27 cellular contexts compared by ENCODE assay signal in the genomic region with DNA sequence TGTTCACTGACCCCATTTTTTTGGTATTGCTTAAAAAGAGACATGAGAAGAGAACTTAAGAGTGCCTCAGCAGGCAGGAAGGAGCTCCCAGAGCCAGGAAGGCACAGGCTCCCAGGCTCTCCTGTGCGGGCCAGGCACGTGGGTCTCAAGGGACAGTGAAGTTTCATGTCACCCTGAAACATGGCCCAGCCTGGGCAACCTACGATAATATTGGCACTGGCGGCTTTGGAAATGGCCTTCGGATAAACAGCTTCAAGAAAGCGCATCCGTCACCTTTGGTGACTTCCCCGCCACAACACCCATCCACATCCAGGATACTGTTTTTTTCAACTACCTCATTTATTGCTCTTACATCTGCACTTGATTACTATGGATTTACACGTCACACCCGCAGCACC. TPM values are rescaled to one million over a fixed set of nuclear protein-coding genes. Genes with fewer than 3 reads are reported as not detected.
DNase-seq lines count a peak whose midpoint lies in the region; ATAC-seq and TF ChIP-seq lines count a peak whose summit lies in the region.
"Had no signal": no experiment of that assay in that cellular context is flagged by ENCODE, and none has a peak within 500 bp of the region (broad histone marks: within the 10 kb centered on the region; RNA-seq: fewer than 3 reads in every experiment).

No MANE protein-coding gene starts in this region.

- no peak for TF ChIP-seq CTCF in ascending aorta (IDR thresholded peaks at IDR 0.05)
- TF ChIP-seq CTCF in neural cell (IDR thresholded peaks at IDR 0.05; ENCODE audit: poor library complexity, severe bottlenecking) = no peak
- TF ChIP-seq CTCF in CD8-positive, alpha-beta T cell (IDR thresholded peaks at IDR 0.05) = no peak
- no peak for TF ChIP-seq CTCF in psoas muscle (IDR thresholded peaks at IDR 0.05)

- peaks cover 0 to 3% (median 0%) of the 10 kb centered on the region in 4 donors for H3K4me1 Mint-ChIP-seq in CD4-positive, alpha-beta memory T cell
- no peaks in the 10 kb centered on the region for H3K4me1 Mint-ChIP-seq in CD8-positive, alpha-beta T cell (ENCODE audit: low read depth)
- H3K4me1 Mint-ChIP-seq: activated CD4-positive, alpha-beta T cell treated with anti-CD3 and anti-CD28 coated beads, Interleukin-2, amount 10 ng/mL, durations not matched to agents 24 days and 14 days had no signal

- no peaks in the 10 kb centered on the region for H3K27me3 ChIP-seq in H7 (ENCODE audit: control insufficient read depth, insufficient read depth, low read length)
- H3K27me3 ChIP-seq in ascending aorta = no peaks in the 10 kb centered on the region
- H3K27me3 ChIP-seq in neural cell (ENCODE audit: insufficient read depth, low read depth, low read length) = no peaks in the 10 kb centered on the region
- no peaks in the 10 kb centered on the region for H3K27me3 ChIP-seq in subcutaneous abdominal adipose tissue (ENCODE audit: control insufficient read depth in 5 of 5, insufficient read depth in 4 of 5, low read length in 5 of 5)
- H3K27me3 ChIP-seq in CD4-positive, alpha-beta memory T cell (ENCODE audit: insufficient read depth, low read length) = no peaks in the 10 kb centered on the region
- no peaks in the 10 kb centered on the region for H3K27me3 ChIP-seq in CD8-positive, alpha-beta T cell (ENCODE audit: insufficient read depth, low read length)
- peaks cover 0 to 17% (median 5%) of the 10 kb centered on the region in 3 donors for H3K27me3 ChIP-seq in psoas muscle (ENCODE audit: insufficient read depth in 3 of 3, low read length in 2 of 3)
- H3K27me3 ChIP-seq: cardiac muscle cell, colonic mucosa, left lung, testis had no signal

- H3K9ac ChIP-seq in neural cell (ENCODE audit: low read length) (no peak overlapping the region), subcutaneous abdominal adipose tissue (ENCODE audit: low read length in 5 of 5) (peak overlapping the region in 3 of 5 donors; percentile 10 to 60 (median 41))

- DNase-seq in H7 = peak; percentile 27
- peak in 1 of 2 donors; percentile 62 for DNase-seq in ascending aorta (ENCODE audit: low spot score in 2 of 2)
- no peak for DNase-seq in CD4-positive, alpha-beta memory T cell
- DNase-seq in CD8-positive, alpha-beta T cell = no peak
- no peak for DNase-seq in psoas muscle
- DNase-seq: activated CD4-positive, alpha-beta T cell treated with anti-CD3 and anti-CD28 coated beads, Interleukin-2, amount 10 ng/mL, durations not matched to agents 24 days and 14 days; activated CD8-positive, alpha-beta memory T cell treated with anti-CD3 and anti-CD28 coated beads for 24 hours; activated T-cell treated with anti-CD3 and anti-CD28 coated beads for 4 hours; Calu3; colonic mucosa; DMS79; effector memory CD4-positive, alpha-beta T cell; IMR-90; left lung; MV-4-11; NCI-H146; NCI-H2107; small intestine; stimulated activated naive CD4-positive, alpha-beta T cell treated with Interleukin-2 at 50 U/mL for 16 hours; T1000; testis; WERI-Rb-1 had no signal

- H3K4me2 ChIP-seq in neural cell (ENCODE audit: low read length) = no peak overlapping the region

- H3K27ac Mint-ChIP-seq in CD4-positive, alpha-beta memory T cell = no peak overlapping the region
- no peak overlapping the region for H3K27ac Mint-ChIP-seq in CD8-positive, alpha-beta T cell
- H3K27ac Mint-ChIP-seq: activated CD4-positive, alpha-beta T cell treated with anti-CD3 and anti-CD28 coated beads, Interleukin-2, amount 10 ng/mL, durations not matched to agents 24 days and 14 days; activated naive CD4-positive, alpha-beta T cell treated with anti-CD3 and anti-CD28 coated beads, Interleukin-2, amount 50 U/mL, for 72 hours had no signal

- no peaks in the 10 kb centered on the region for H3K36me3 Mint-ChIP-seq in CD4-positive, alpha-beta memory T cell
- H3K36me3 Mint-ChIP-seq in CD8-positive, alpha-beta T cell = no peaks in the 10 kb centered on the region
- H3K36me3 Mint-ChIP-seq: activated naive CD4-positive, alpha-beta T cell treated with anti-CD3 and anti-CD28 coated beads, Interleukin-2, amount 50 U/mL, for 72 hours had no signal

- intact Hi-C loops in ascending aorta (cut with DNase I) (no loop called here), psoas muscle (cut with DNase I) (no loop called here)
- intact Hi-C loops in CD4-positive, alpha-beta memory T cell (cut with micrococcal nuclease) = no loop called here
- intact Hi-C loops in CD8-positive, alpha-beta T cell (cut with DNase I, micrococcal nuclease) = no loop called here

- peaks cover 0 to 8% (median 0%) of the 10 kb centered on the region in 8 donors for H3K9me3 Mint-ChIP-seq in CD4-positive, alpha-beta memory T cell
- no peaks in the 10 kb centered on the region for H3K9me3 Mint-ChIP-seq in CD8-positive, alpha-beta T cell
- H3K9me3 Mint-ChIP-seq: activated CD4-positive, alpha-beta T cell treated with anti-CD3 and anti-CD28 coated beads, Interleukin-2, amount 10 ng/mL, durations not matched to agents 24 days and 14 days had no signal

- no peak overlapping the region for H2AFZ ChIP-seq in neural cell (ENCODE audit: low read depth, low read length)

- ATAC-seq in CD8-positive, alpha-beta T cell = no peak
- ATAC-seq in psoas muscle = no peak
- ATAC-seq: activated naive CD4-positive, alpha-beta T cell treated with anti-CD3 and anti-CD28 coated beads, Interleukin-2, amount 50 U/mL, for 72 hours; left lung had no signal

- no peaks in the 10 kb centered on the region for H3K9me3 ChIP-seq in ascending aorta
- H3K9me3 ChIP-seq in neural cell (ENCODE audit: low read length) = no peaks in the 10 kb centered on the region
- no peaks in the 10 kb centered on the region for H3K9me3 ChIP-seq in subcutaneous abdominal adipose tissue (ENCODE audit: control insufficient read depth in 5 of 5, low read length in 5 of 5)
- no peaks in the 10 kb centered on the region for H3K9me3 ChIP-seq in CD4-positive, alpha-beta memory T cell (ENCODE audit: control insufficient read depth in 1 of 2, low read length in 2 of 2)
- H3K9me3 ChIP-seq in CD8-positive, alpha-beta T cell (ENCODE audit: low read length) = no peaks in the 10 kb centered on the region
- no peaks in the 10 kb centered on the region for H3K9me3 ChIP-seq in psoas muscle
- H3K9me3 ChIP-seq: colonic mucosa, left lung, testis had no signal

- no peaks in the 10 kb centered on the region for H3K9me2 ChIP-seq in neural cell (ENCODE audit: insufficient read depth, low read length)

- H3K27me3 Mint-ChIP-seq in CD4-positive, alpha-beta memory T cell = peaks cover 2 to 3% of the 10 kb centered on the region in 2 donors
- peaks cover 9% of the 10 kb centered on the region for H3K27me3 Mint-ChIP-seq in CD8-positive, alpha-beta T cell (ENCODE audit: low read depth)
- H3K27me3 Mint-ChIP-seq: activated CD4-positive, alpha-beta T cell treated with anti-CD3 and anti-CD28 coated beads, Interleukin-2, amount 10 ng/mL, durations not matched to agents 24 days and 14 days had no signal

- H3K4me1 ChIP-seq in ascending aorta (peaks cover 9 to 39% of the 10 kb centered on the region in 2 donors), subcutaneous abdominal adipose tissue (ENCODE audit: control insufficient read depth in 5 of 5, insufficient read depth in 5 of 5, low read length in 5 of 5) (peaks cover 25 to 86% (median 79%) of the 10 kb centered on the region in 5 donors), psoas muscle (peaks cover 16% of the 10 kb centered on the region)
- no peaks in the 10 kb centered on the region for H3K4me1 ChIP-seq in CD4-positive, alpha-beta memory T cell (ENCODE audit: insufficient read depth, low read length)
- no peaks in the 10 kb centered on the region for H3K4me1 ChIP-seq in CD8-positive, alpha-beta T cell (ENCODE audit: insufficient read depth, low read length)
- H3K4me1 ChIP-seq: colonic mucosa had no signal

- no peak overlapping the region for H3K4me3 ChIP-seq in H7 (ENCODE audit: insufficient read depth, low read depth, low read length)
- no peak overlapping the region for H3K4me3 ChIP-seq in ascending aorta
- peak overlapping the region; percentile 35 for H3K4me3 ChIP-seq in neural cell (ENCODE audit: low read length)
- no peak overlapping the region for H3K4me3 ChIP-seq in subcutaneous abdominal adipose tissue (ENCODE audit: low read depth in 1 of 5, low read length in 5 of 5)
- H3K4me3 ChIP-seq in CD4-positive, alpha-beta memory T cell (ENCODE audit: low read length in 2 of 2) = no peak overlapping the region
- H3K4me3 ChIP-seq in CD8-positive, alpha-beta T cell (ENCODE audit: low read depth, low read length) = no peak overlapping the region
- no peak overlapping the region for H3K4me3 ChIP-seq in psoas muscle
- H3K4me3 ChIP-seq: cardiac muscle cell, colonic mucosa, left lung, testis had no signal

- no peak for TF ChIP-seq EP300 in neural cell (conservative IDR thresholded peaks at IDR 0.05; ENCODE audit: poor library complexity, severe bottlenecking)

- POLR2A ChIA-PET in CD4-positive, alpha-beta memory T cell (lab: Charles Lee; ENCODE audit: partially characterized antibody) = no interaction called here
- POLR2A ChIA-PET in CD8-positive, alpha-beta T cell (lab: Charles Lee) = no interaction called here

- no peak for TF ChIP-seq RAD21 in neural cell (conservative IDR thresholded peaks at IDR 0.05)

- peaks cover 3% of the 10 kb centered on the region for H4K20me1 ChIP-seq in neural cell (ENCODE audit: insufficient read depth)

- H3K27ac ChIP-seq in ascending aorta (peak overlapping the region; percentile 60 to 77), neural cell (ENCODE audit: low read length) (no peak overlapping the region), subcutaneous abdominal adipose tissue (ENCODE audit: low read depth, low read length) (peak overlapping the region; percentile 92), psoas muscle (no peak overlapping the region)
- no peak overlapping the region for H3K27ac ChIP-seq in CD4-positive, alpha-beta memory T cell (ENCODE audit: low read depth, low read length)
- H3K27ac ChIP-seq in CD8-positive, alpha-beta T cell (ENCODE audit: low read depth, low read length) = no peak overlapping the region
- H3K27ac ChIP-seq: C4-2B, cardiac muscle cell, colonic mucosa, testis, WERI-Rb-1 had no signal

- 63 to 71% (median 63%) methylated on average over 10 of the region's 10 CpGs for WGBS in psoas muscle, 3 donors

- H3K4me3 Mint-ChIP-seq in CD4-positive, alpha-beta memory T cell = no peak overlapping the region
- H3K4me3 Mint-ChIP-seq in CD8-positive, alpha-beta T cell = no peak overlapping the region
- H3K4me3 Mint-ChIP-seq: activated CD4-positive, alpha-beta T cell treated with anti-CD3 and anti-CD28 coated beads, Interleukin-2, amount 10 ng/mL, durations not matched to agents 24 days and 14 days had no signal

- no peaks in the 10 kb centered on the region for H3F3A ChIP-seq in neural cell (ENCODE audit: insufficient read depth, low read length, poor library complexity, severe bottlenecking)

- CTCF ChIA-PET in CD4-positive, alpha-beta memory T cell (lab: Charles Lee; ENCODE audit: partially characterized antibody) = no interaction called here
- CTCF ChIA-PET in CD8-positive, alpha-beta T cell (lab: Charles Lee) = no interaction called here

- H3K36me3 ChIP-seq in H7 (replicated peaks; ENCODE audit: control insufficient read depth, insufficient read depth, low read length) (no peaks in the 10 kb centered on the region), ascending aorta (no peaks in the 10 kb centered on the region), neural cell (ENCODE audit: insufficient read depth, low read length) (no peaks in the 10 kb centered on the region), subcutaneous abdominal adipose tissue (ENCODE audit: control insufficient read depth in 5 of 5, insufficient read depth in 5 of 5, low read length in 5 of 5) (no peaks in the 10 kb centered on the region), psoas muscle (ENCODE audit: insufficient read depth in 1 of 2, low read depth in 1 of 2) (no peaks in the 10 kb centered on the region)
- no peaks in the 10 kb centered on the region for H3K36me3 ChIP-seq in CD4-positive, alpha-beta memory T cell (ENCODE audit: insufficient read depth, low read length)
- H3K36me3 ChIP-seq in CD8-positive, alpha-beta T cell (ENCODE audit: insufficient read depth, low read length) = no peaks in the 10 kb centered on the region
- H3K36me3 ChIP-seq: cardiac muscle cell, colonic mucosa, left lung, WERI-Rb-1 had no signal

- H3K79me2 ChIP-seq in neural cell (replicated peaks; ENCODE audit: insufficient read depth, low read length) = peaks cover 44% of the 10 kb centered on the region

RNA-seq across cellular contexts. Expression of a gene that starts 30.5 kb away (rescaled TPM):
- total RNA-seq in H7 (2014; rRNA removed; shearing (Covaris generic)) = 102 and 124 TPM in 2 replicates
- total RNA-seq in ascending aorta = 188 TPM
- 181 and 200 TPM in 2 replicates for polyA plus RNA-seq in neural cell
- polyA minus RNA-seq in neural cell = 138 and 160 TPM in 2 replicates
- total RNA-seq in CD4-positive, alpha-beta memory T cell = not detected
- under 1 TPM in 1 of 2 donors, not detected in 1; 0.79 TPM for polyA plus RNA-seq in CD4-positive, alpha-beta memory T cell
- total RNA-seq in CD8-positive, alpha-beta T cell = 1 to 10 TPM in 1 of 2 experiments, under 1 TPM in 1; 0.76 to 1.4 TPM
- total RNA-seq in psoas muscle = 10 to 100 TPM in 3 of 4 donors, 1 to 10 TPM in 1; 8.5 to 15.4 (median 12.6) TPM
- polyA plus RNA-seq in psoas muscle = 1 to 10 TPM; 4.1 to 9.4 (median 4.8) TPM
- total RNA-seq: Calu3 had no signal

Comparison
In these comparisons a context has a peak if more than half of its experiments do, and no peak if none do; other contexts are left out.
1. H3K27ac ChIP-seq: peak in ascending aorta (2 of 2) and subcutaneous abdominal adipose tissue (single experiment); none in neural cell (single experiment), CD4-positive, alpha-beta memory T cell (single experiment), CD8-positive, alpha-beta T cell (single experiment) and psoas muscle (single experiment).